16 cellular contexts compared by ENCODE assay signal in the genomic region with DNA sequence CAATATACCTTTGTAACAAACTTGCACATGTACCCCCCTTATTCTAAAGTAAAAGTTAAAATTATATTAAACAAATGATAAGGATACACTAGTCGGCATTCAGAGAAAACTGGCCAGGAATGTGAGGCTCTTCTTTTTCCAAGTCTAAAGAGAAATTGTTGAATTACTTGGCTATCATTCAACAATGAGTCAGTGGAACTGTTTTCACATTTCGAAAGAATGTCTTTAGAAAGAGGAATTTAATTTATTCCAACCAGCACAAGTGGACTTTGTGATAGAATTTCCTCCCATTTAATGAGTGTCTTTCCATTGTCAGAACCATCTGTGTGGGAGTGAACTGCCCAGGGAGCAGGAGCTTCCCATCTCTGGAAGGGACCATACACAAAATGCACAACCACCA.
A peak's percentile ranks its signal among the peaks of the same experiment; 100 is the strongest.
DNase-seq lines count a peak whose midpoint lies in the region; ATAC-seq and TF ChIP-seq lines count a peak whose summit lies in the region.
"Had no signal": no experiment of that assay in that cellular context is flagged by ENCODE, and none has a peak within 500 bp of the region (broad histone marks: within the 10 kb centered on the region; RNA-seq: fewer than 3 reads in every experiment).

No MANE protein-coding gene starts in this region.

- H3K4me1 ChIP-seq in adipocyte (ENCODE audit: control insufficient read depth, insufficient read depth, low read length) (peaks cover 11% of the 10 kb centered on the region), foreskin keratinocyte (no peaks in the 10 kb centered on the region), spleen (no peaks in the 10 kb centered on the region)
- H3K4me1 ChIP-seq: Caco-2, HAP-1 had no signal

- H3K36me3 ChIP-seq in adipocyte (ENCODE audit: control insufficient read depth, insufficient read depth, low read length, severe bottlenecking) (no peaks in the 10 kb centered on the region), spleen (no peaks in the 10 kb centered on the region)
- H3K36me3 ChIP-seq: HAP-1 had no signal

- H3K27me3 ChIP-seq in adipocyte (replicated peaks; ENCODE audit: control insufficient read depth, insufficient read depth, low read length) = no peaks in the 10 kb centered on the region
- no peaks in the 10 kb centered on the region for H3K27me3 ChIP-seq in foreskin keratinocyte
- no peaks in the 10 kb centered on the region for H3K27me3 ChIP-seq in spleen (replicated peaks in 1 of 7)

- no peak for TF ChIP-seq POLR2A in spleen (IDR thresholded peaks at IDR 0.05)

- H3K27ac ChIP-seq in foreskin keratinocyte (no peak overlapping the region), spleen (no peak overlapping the region)

- intact Hi-C loops in sciatic nerve (cut with DNase I) = no loop called here
- intact Hi-C loops in spleen (cut with DNase I; ENCODE audit: low total_unique reads) = no loop called here

- H3K4me3 ChIP-seq in adipocyte (ENCODE audit: low read length) = peak overlapping the region; percentile 51
- H3K4me3 ChIP-seq in spleen = no peak overlapping the region
- H3K4me3 ChIP-seq: HAP-1, K562 had no signal

- DNase-seq in EL (peak; percentile 88), adipocyte (ENCODE audit: low read depth) (peak; percentile 53), foreskin keratinocyte (peak; percentile 32 to 66), sciatic nerve (ENCODE audit: low spot score) (no peak), spleen (no peak)
- DNase-seq: activated CD4-positive, CD25-positive, alpha-beta regulatory T cell treated with anti-CD3 and anti-CD28 coated beads, Interleukin-2, amount 50 U/mL, for 72 hours; Caco-2; caudate nucleus; NCI-H1694 treated with DMSO at 0.1 percent for 48 hours had no signal

- H3K9me3 ChIP-seq in adipocyte (ENCODE audit: control insufficient read depth, low read length) (peaks cover 4% of the 10 kb centered on the region), spleen (peaks cover 0 to 6% (median 0%) of the 10 kb centered on the region in 8 donors)
- H3K9me3 ChIP-seq: Caco-2 had no signal

- H3K9ac ChIP-seq in adipocyte (ENCODE audit: low read length) = no peak overlapping the region

- 65 to 80% (median 69%) methylated on average over 2 of the region's 2 CpGs for WGBS in spleen, 5 donors

- TF ChIP-seq CTCF in foreskin keratinocyte (conservative IDR thresholded peaks at IDR 0.05) = no peak
- no peak for TF ChIP-seq CTCF in spleen (IDR thresholded peaks at IDR 0.05 in 8 of 11, conservative IDR thresholded peaks at IDR 0.05 in 3 of 11)

- ATAC-seq in foreskin keratinocyte (no peak), sciatic nerve (peak; percentile 41), GM19395 (IDR thresholded peaks at IDR 0.05; ENCODE audit: unreplicated experiment) (no peak), GM18517 (IDR thresholded peaks at IDR 0.05; ENCODE audit: unreplicated experiment) (no peak), GM19455 (IDR thresholded peaks at IDR 0.05; ENCODE audit: unreplicated experiment) (no peak)
- ATAC-seq: esophagus mucosa; K562; stimulated activated memory B cell treated with anti-CD40 and anti-IgM and Interleukin-4, amounts not matched to agents 10 μg/mL and 1 μg/mL and 100 μg/mL, for 72 hours had no signal

Comparison
In these comparisons a context has a peak if more than half of its experiments do, and no peak if none do; other contexts are left out.
1. DNase-seq: peak in EL (single experiment), adipocyte (single experiment) and foreskin keratinocyte (2 of 2); none in sciatic nerve (single experiment) and spleen (single experiment).